Comparison of ENCODE assay signal across 14 cellular contexts in the genomic region with DNA sequence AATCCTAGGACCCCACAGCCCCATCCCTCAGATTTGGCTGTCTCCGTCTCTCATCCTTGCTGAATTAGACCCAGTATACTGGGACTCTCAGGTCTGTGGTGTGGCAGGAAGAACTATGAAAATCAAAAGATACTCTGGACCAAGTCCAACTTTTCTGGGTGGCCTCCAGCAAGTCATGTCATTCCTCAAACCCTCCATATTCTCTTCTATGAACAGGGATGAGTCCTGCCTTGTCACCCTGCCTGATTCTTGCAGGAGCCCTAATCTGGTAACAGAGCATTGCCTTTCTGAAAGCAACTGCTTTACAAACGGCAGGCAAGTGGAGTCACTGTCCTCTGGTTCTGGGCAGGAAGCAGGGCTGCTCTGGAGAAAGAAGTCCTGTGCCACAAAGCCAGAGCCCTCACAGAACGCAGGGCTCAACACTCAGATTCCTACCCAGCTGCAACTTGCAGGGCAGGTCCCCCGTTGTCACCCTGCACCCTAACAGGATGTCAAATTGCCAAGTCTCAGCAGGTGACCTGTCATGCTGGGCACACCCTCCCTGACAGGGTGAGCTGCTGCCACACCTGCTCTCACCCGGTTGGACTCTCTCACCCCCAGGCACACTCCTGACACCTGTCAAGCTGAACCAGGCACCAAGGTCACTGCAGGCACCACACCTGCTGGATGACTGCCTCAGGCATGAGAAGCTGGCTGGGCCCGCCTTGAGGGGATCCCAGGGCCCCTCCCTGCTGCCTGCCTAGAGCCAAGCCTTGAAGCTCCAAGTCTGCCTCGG.
DNase-seq lines count a peak whose midpoint lies in the region; ATAC-seq, FAIRE-seq and TF ChIP-seq lines count a peak whose summit lies in the region.
"Had no signal": no experiment of that assay in that cellular context is flagged by ENCODE, and none has a peak within 500 bp of the region (broad histone marks: within the 10 kb centered on the region; RNA-seq: fewer than 3 reads in every experiment).

No MANE protein-coding gene starts in this region.

- H3K27ac Mint-ChIP-seq in GM23338 (no peak overlapping the region), T-cell (no peak overlapping the region)
- H3K27ac Mint-ChIP-seq: CD4-positive, alpha-beta T cell had no signal

- POLR2A ChIA-PET in T-cell (lab: Charles Lee): no interaction called here

- H3F3A ChIP-seq in GM23338 (replicated peaks; ENCODE audit: low read depth): no peaks in the 10 kb centered on the region

- H4K20me1 ChIP-seq in hepatocyte (ENCODE audit: insufficient read depth, poor library complexity, severe bottlenecking) (no peaks in the 10 kb centered on the region), GM23338 (replicated peaks; ENCODE audit: insufficient read depth) (no peaks in the 10 kb centered on the region)

- H3K4me3 ChIP-seq in hepatocyte (no peak overlapping the region), GM23338 (no peak overlapping the region)
- H3K4me3 ChIP-seq: cardiac muscle cell, GM12878, psoas muscle had no signal

- H3K27ac ChIP-seq in 22Rv1: peak overlapping the region; percentile 47
- H3K27ac ChIP-seq in hepatocyte: no peak overlapping the region
- no peak overlapping the region for H3K27ac ChIP-seq in GM23338 (ENCODE audit: low read depth)
- H3K27ac ChIP-seq: cardiac muscle cell, psoas muscle had no signal

- H3K27me3 ChIP-seq in hepatocyte (no peaks in the 10 kb centered on the region), GM23338 (ENCODE audit: insufficient read depth) (no peaks in the 10 kb centered on the region)

- 63% methylated on average over 7 of the region's 7 CpGs for WGBS in hepatocyte (ENCODE audit: low lambda C conversion rate, missing lambda C conversion rate)

- H3K9me3 ChIP-seq in hepatocyte (ENCODE audit: low read depth): no peaks in the 10 kb centered on the region
- H3K9me3 ChIP-seq: psoas muscle had no signal

- peaks cover 39% of the 10 kb centered on the region for H3K4me1 ChIP-seq in hepatocyte (ENCODE audit: insufficient read depth)
- H3K4me1 ChIP-seq in GM23338 (ENCODE audit: insufficient read depth): no peaks in the 10 kb centered on the region

- H3K4me1 Mint-ChIP-seq in GM23338: peaks cover 21% of the 10 kb centered on the region
- no peaks in the 10 kb centered on the region for H3K4me1 Mint-ChIP-seq in T-cell

- H3K9me3 Mint-ChIP-seq in GM23338 (no peaks in the 10 kb centered on the region; the same call in 2 of the 3 replicates), T-cell (no peaks in the 10 kb centered on the region)
- H3K9me3 Mint-ChIP-seq: CD4-positive, alpha-beta T cell had no signal

- H3K4me2 ChIP-seq in hepatocyte (no peak overlapping the region), GM23338 (no peak overlapping the region)

- CTCF ChIA-PET in T-cell (lab: Charles Lee): no interaction called here

- H3K9me2 ChIP-seq in hepatocyte (replicated peaks; ENCODE audit: insufficient read depth) (no peaks in the 10 kb centered on the region), GM23338 (ENCODE audit: insufficient read depth) (no peaks in the 10 kb centered on the region)

- H3K27me3 Mint-ChIP-seq in GM23338 (ENCODE audit: insufficient read depth, low read depth, poor library complexity) (peaks cover 7% of the 10 kb centered on the region), T-cell (peaks cover 0 to 12% of the 10 kb centered on the region in 2 donors)

- TF ChIP-seq CTCF in 22Rv1 (IDR thresholded peaks at IDR 0.05): no peak
- no peak for TF ChIP-seq CTCF in hepatocyte (IDR thresholded peaks at IDR 0.05; ENCODE audit: poor library complexity)
- TF ChIP-seq CTCF in GM23338 (conservative IDR thresholded peaks at IDR 0.05; ENCODE audit: low read depth in 2 of 2): no peak

- H2AFZ ChIP-seq in hepatocyte (no peak overlapping the region), GM23338 (no peak overlapping the region)

- H3K36me3 Mint-ChIP-seq in GM23338 (ENCODE audit: low read depth): no peaks in the 10 kb centered on the region
- no peaks in the 10 kb centered on the region for H3K36me3 Mint-ChIP-seq in T-cell

- H3K36me3 ChIP-seq in hepatocyte (replicated peaks; ENCODE audit: insufficient read depth, low read depth) (no peaks in the 10 kb centered on the region), GM23338 (ENCODE audit: insufficient read depth) (no peaks in the 10 kb centered on the region)
- H3K36me3 ChIP-seq: cardiac muscle cell had no signal

- DNase-seq in GM12892 (ENCODE audit: insufficient read length) (no peak), NCI-H510A treated with DMSO at 0.1 percent for 48 hours (lab: John Stamatoyannopoulos, UW) (peak; percentile 96), hepatocyte (ENCODE audit: low spot score) (peak; percentile 65), GM23338 (ENCODE audit: low spot score) (no peak), T-cell (no peak)
- DNase-seq: activated T-cell treated with anti-CD3 and anti-CD28 coated beads, Interleukin-2, amount 50 U/mL, for 48 hours; CD4-positive, alpha-beta T cell; NCI-H524 treated with DMSO at 0.1 percent for 48 hours; psoas muscle had no signal

- H3K4me3 Mint-ChIP-seq in GM23338 (no peak overlapping the region), T-cell (no peak overlapping the region)
- H3K4me3 Mint-ChIP-seq: CD4-positive, alpha-beta T cell had no signal

- H3K79me2 ChIP-seq in hepatocyte (no peaks in the 10 kb centered on the region), GM23338 (replicated peaks; ENCODE audit: insufficient read depth) (no peaks in the 10 kb centered on the region)

- peak; percentile 24 for FAIRE-seq in GM12892 (lab: Jason Lieb, UNC)
- FAIRE-seq: GM12878 had no signal

- ATAC-seq in GM23338: no peak
- no peak for ATAC-seq in T-cell (replicated peaks in 1 of 4)
- no peak for ATAC-seq in HG03469 (IDR thresholded peaks at IDR 0.05; ENCODE audit: unreplicated experiment)
- no peak for ATAC-seq in GM18870 (IDR thresholded peaks at IDR 0.05; ENCODE audit: unreplicated experiment)
- ATAC-seq: GM12878, psoas muscle had no signal

- no peak for TF ChIP-seq POLR2A in GM12892 (IDR thresholded peaks at IDR 0.05; ENCODE audit: low read depth, low read length)

TF ChIP-seq in GM23338, 12 proteins besides CTCF, POLR2A, EP300 and RAD21:
- TF ChIP-seq POLR2AphosphoS5 (IDR thresholded peaks at IDR 0.05; ENCODE audit: low read depth) (no peak), CREB1 (CRISPR knock-in tag; IDR thresholded peaks at IDR 0.05; ENCODE audit: low read depth) (no peak), EZH2 (IDR thresholded peaks at IDR 0.05; ENCODE audit: low read depth, unreplicated experiment) (no peak), EZH2phosphoT487 (IDR thresholded peaks at IDR 0.05; ENCODE audit: unreplicated experiment) (no peak), JUNB (IDR thresholded peaks at IDR 0.05; ENCODE audit: unreplicated experiment) (no peak)
- TF ChIP-seq, protein P1, sequence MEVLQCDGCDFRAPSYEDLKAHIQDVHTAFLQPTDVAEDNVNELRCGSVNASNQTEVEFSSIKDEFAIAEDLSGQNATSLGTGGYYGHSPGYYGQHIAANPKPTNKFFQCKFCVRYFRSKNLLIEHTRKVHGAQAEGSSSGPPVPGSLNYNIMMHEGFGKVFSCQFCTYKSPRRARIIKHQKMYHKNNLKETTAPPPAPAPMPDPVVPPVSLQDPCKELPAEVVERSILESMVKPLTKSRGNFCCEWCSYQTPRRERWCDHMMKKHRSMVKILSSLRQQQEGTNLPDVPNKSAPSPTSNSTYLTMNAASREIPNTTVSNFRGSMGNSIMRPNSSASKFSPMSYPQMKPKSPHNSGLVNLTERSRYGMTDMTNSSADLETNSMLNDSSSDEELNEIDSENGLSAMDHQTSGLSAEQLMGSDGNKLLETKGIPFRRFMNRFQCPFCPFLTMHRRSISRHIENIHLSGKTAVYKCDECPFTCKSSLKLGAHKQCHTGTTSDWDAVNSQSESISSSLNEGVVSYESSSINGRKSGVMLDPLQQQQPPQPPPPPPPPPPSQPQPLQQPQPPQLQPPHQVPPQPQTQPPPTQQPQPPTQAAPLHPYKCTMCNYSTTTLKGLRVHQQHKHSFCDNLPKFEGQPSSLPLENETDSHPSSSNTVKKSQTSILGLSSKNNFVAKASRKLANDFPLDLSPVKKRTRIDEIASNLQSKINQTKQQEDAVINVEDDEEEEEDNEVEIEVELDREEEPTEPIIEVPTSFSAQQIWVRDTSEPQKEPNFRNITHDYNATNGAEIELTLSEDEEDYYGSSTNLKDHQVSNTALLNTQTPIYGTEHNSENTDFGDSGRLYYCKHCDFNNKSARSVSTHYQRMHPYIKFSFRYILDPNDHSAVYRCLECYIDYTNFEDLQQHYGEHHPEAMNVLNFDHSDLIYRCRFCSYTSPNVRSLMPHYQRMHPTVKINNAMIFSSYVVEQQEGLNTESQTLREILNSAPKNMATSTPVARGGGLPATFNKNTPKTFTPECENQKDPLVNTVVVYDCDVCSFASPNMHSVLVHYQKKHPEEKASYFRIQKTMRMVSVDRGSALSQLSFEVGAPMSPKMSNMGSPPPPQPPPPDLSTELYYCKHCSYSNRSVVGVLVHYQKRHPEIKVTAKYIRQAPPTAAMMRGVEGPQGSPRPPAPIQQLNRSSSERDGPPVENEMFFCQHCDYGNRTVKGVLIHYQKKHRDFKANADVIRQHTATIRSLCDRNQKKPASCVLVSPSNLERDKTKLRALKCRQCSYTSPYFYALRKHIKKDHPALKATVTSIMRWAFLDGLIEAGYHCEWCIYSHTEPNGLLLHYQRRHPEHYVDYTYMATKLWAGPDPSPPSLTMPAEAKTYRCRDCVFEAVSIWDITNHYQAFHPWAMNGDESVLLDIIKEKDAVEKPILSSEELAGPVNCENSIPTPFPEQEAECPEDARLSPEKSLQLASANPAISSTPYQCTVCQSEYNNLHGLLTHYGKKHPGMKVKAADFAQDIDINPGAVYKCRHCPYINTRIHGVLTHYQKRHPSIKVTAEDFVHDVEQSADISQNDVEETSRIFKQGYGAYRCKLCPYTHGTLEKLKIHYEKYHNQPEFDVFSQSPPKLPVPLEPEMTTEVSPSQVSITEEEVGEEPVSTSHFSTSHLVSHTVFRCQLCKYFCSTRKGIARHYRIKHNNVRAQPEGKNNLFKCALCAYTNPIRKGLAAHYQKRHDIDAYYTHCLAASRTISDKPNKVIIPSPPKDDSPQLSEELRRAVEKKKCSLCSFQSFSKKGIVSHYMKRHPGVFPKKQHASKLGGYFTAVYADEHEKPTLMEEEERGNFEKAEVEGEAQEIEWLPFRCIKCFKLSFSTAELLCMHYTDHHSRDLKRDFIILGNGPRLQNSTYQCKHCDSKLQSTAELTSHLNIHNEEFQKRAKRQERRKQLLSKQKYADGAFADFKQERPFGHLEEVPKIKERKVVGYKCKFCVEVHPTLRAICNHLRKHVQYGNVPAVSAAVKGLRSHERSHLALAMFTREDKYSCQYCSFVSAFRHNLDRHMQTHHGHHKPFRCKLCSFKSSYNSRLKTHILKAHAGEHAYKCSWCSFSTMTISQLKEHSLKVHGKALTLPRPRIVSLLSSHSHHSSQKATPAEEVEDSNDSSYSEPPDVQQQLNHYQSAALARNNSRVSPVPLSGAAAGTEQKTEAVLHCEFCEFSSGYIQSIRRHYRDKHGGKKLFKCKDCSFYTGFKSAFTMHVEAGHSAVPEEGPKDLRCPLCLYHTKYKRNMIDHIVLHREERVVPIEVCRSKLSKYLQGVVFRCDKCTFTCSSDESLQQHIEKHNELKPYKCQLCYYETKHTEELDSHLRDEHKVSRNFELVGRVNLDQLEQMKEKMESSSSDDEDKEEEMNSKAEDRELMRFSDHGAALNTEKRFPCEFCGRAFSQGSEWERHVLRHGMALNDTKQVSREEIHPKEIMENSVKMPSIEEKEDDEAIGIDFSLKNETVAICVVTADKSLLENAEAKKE (CRISPR knock-in tag; IDR thresholded peaks at IDR 0.05): no peak

Comparison
In these comparisons a context has a peak if more than half of its experiments do, and no peak if none do; other contexts are left out.
1. DNase-seq: peak in NCI-H510A treated with DMSO at 0.1 percent for 48 hours (single experiment) and hepatocyte (single experiment); none in GM12892 (single experiment), GM23338 (single experiment) and T-cell (0 of 34).